17 cellular contexts compared by ENCODE assay signal in the genomic region with DNA sequence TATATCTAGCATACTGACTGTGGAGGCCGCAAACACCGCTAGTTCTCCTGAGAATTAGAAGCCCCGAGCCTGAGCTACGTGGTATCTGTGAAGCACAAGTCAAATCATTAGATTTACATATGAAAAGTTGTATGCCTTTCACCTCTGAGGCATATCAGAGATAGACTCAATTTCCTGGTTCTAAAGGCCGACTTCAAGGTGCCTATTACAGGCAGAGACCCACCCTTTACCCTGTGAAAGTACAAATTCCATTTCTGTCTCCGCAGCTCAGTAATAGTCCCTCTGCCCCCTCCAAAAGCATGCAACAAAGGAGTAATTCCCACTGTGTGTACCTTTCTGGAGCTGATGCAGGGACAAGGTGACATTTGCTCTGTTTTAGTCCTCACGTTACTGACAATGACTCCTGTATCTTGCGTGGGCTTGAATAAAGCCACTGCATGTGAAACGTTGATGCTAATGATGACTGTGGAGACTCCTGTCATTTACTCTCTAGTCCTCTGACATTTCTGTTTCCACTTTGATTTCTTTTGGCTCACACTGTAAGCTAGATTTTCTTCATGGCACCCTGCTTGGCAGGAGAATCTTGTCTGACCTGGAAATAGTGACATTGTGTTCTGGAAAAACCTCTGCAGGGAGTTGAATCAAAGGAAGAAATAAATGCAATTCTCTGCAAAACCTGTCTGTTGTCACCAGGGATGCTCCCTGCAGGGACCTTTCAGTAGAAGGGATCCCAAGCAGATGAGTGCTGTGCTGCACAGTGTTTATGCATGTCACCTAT.
"Had no signal": no experiment of that assay in that cellular context is flagged by ENCODE, and none has a peak within 500 bp of the region (broad histone marks: within the 10 kb centered on the region; RNA-seq: fewer than 3 reads in every experiment).

No MANE protein-coding gene starts in this region.

- H3K27ac Mint-ChIP-seq: activated CD4-positive, alpha-beta T cell treated with anti-CD3 and anti-CD28 coated beads, Interleukin-2, amount 10 ng/mL, durations not matched to agents 7 days and 5 days; activated CD8-positive, alpha-beta memory T cell treated with anti-CD3 and anti-CD28 coated beads, Interleukin-2, amount 10 ng/mL, durations not matched to agents 7 days and 5 days; activated CD8-positive, alpha-beta T cell treated with anti-CD3 and anti-CD28 coated beads for 36 hours; activated naive CD4-positive, alpha-beta T cell treated with anti-CD3 and anti-CD28 coated beads, Interleukin-2, amount 50 U/mL, for 72 hours; natural killer cell treated with Interleukin-12 subunit alpha and Interleukin-12 subunit beta and Interleukin-15 and Interleukin-18, amount 100 ng/mL, for 72 hours had no signal

- H3K4me1 ChIP-seq: esophagus squamous epithelium, gastrocnemius medialis, spleen, thyroid gland had no signal

- DNase-seq: activated CD4-positive, alpha-beta T cell treated with anti-CD3 and anti-CD28 coated beads, Interleukin-2, amount 10 ng/mL, durations not matched to agents 7 days and 5 days; activated CD8-positive, alpha-beta memory T cell treated with anti-CD3 and anti-CD28 coated beads, Interleukin-2, amount 10 ng/mL, durations not matched to agents 7 days and 5 days; activated CD8-positive, alpha-beta T cell treated with anti-CD3 and anti-CD28 coated beads for 36 hours; aorta; brain microvascular endothelial cell; central memory CD4-positive, alpha-beta T cell; esophagus squamous epithelium; gastrocnemius medialis; midbrain; spleen; stimulated activated CD4-positive, alpha-beta T cell treated with anti-CD3 and anti-CD28 coated beads, Interleukin-4, amount 100 ng/mL, for 1 hour; stimulated activated naive CD4-positive, alpha-beta T cell; thyroid gland had no signal

- H3K27me3 Mint-ChIP-seq: activated CD4-positive, alpha-beta T cell treated with anti-CD3 and anti-CD28 coated beads, Interleukin-2, amount 10 ng/mL, durations not matched to agents 7 days and 5 days had no signal

- FAIRE-seq: colon, islet of Langerhans had no signal

- H3K27ac ChIP-seq: brain microvascular endothelial cell, esophagus squamous epithelium, gastrocnemius medialis, spleen, thyroid gland had no signal

- H3K36me3 Mint-ChIP-seq: activated CD8-positive, alpha-beta memory T cell treated with anti-CD3 and anti-CD28 coated beads, Interleukin-2, amount 10 ng/mL, durations not matched to agents 7 days and 5 days; activated naive CD4-positive, alpha-beta T cell treated with anti-CD3 and anti-CD28 coated beads, Interleukin-2, amount 50 U/mL, for 72 hours; natural killer cell treated with Interleukin-12 subunit alpha and Interleukin-12 subunit beta and Interleukin-15 and Interleukin-18, amount 100 ng/mL, for 72 hours had no signal

- H3K27me3 ChIP-seq: brain microvascular endothelial cell, esophagus squamous epithelium, gastrocnemius medialis, spleen, thyroid gland had no signal

- ATAC-seq: activated CD8-positive, alpha-beta memory T cell treated with anti-CD3 and anti-CD28 coated beads, Interleukin-2, amount 10 ng/mL, durations not matched to agents 7 days and 5 days; activated CD8-positive, alpha-beta T cell treated with anti-CD3 and anti-CD28 coated beads for 36 hours; activated naive CD4-positive, alpha-beta T cell treated with anti-CD3 and anti-CD28 coated beads, Interleukin-2, amount 50 U/mL, for 72 hours; gastrocnemius medialis; natural killer cell treated with Interleukin-12 subunit alpha and Interleukin-12 subunit beta and Interleukin-15 and Interleukin-18, amount 100 ng/mL, for 72 hours had no signal

- H3K4me3 Mint-ChIP-seq: activated CD4-positive, alpha-beta T cell treated with anti-CD3 and anti-CD28 coated beads, Interleukin-2, amount 10 ng/mL, durations not matched to agents 7 days and 5 days; activated CD8-positive, alpha-beta memory T cell treated with anti-CD3 and anti-CD28 coated beads, Interleukin-2, amount 10 ng/mL, durations not matched to agents 7 days and 5 days; activated CD8-positive, alpha-beta T cell treated with anti-CD3 and anti-CD28 coated beads for 36 hours; natural killer cell treated with Interleukin-12 subunit alpha and Interleukin-12 subunit beta and Interleukin-15 and Interleukin-18, amount 100 ng/mL, for 72 hours had no signal

- H3K9me3 Mint-ChIP-seq: activated CD4-positive, alpha-beta T cell treated with anti-CD3 and anti-CD28 coated beads, Interleukin-2, amount 10 ng/mL, durations not matched to agents 7 days and 5 days; activated CD8-positive, alpha-beta T cell treated with anti-CD3 and anti-CD28 coated beads for 36 hours; activated naive CD4-positive, alpha-beta T cell treated with anti-CD3 and anti-CD28 coated beads, Interleukin-2, amount 50 U/mL, for 72 hours; natural killer cell treated with Interleukin-12 subunit alpha and Interleukin-12 subunit beta and Interleukin-15 and Interleukin-18, amount 100 ng/mL, for 72 hours had no signal

- H3K36me3 ChIP-seq: brain microvascular endothelial cell, esophagus squamous epithelium, gastrocnemius medialis, spleen, thyroid gland had no signal

- H3K4me3 ChIP-seq: esophagus squamous epithelium, gastrocnemius medialis, spleen, thyroid gland had no signal

- H3K9me3 ChIP-seq: esophagus squamous epithelium, gastrocnemius medialis, spleen, thyroid gland had no signal

- H3K4me1 Mint-ChIP-seq: activated CD4-positive, alpha-beta T cell treated with anti-CD3 and anti-CD28 coated beads, Interleukin-2, amount 10 ng/mL, durations not matched to agents 7 days and 5 days; activated CD8-positive, alpha-beta memory T cell treated with anti-CD3 and anti-CD28 coated beads, Interleukin-2, amount 10 ng/mL, durations not matched to agents 7 days and 5 days had no signal
